Comparison of ENCODE assay signal across 18 cellular contexts in the genomic region with DNA sequence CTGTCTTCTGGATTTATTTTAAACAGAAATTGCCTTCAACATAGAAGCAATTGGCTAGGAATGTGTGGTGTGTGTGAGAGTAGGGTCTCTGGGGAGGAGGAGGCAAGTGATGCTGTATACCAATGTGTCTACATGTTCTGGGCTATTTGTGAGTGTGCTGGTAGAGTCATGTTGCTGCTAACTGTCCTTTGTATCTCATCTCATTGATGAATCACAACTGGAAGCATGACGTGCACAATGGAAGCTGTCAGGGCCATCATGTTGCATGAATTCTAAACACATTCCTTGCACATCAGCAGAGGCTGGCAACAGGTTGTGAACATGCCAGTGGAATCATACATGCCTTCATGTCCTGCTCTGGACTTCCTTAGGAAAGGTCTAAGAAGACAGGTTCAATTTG.
A peak's percentile ranks its signal among the peaks of the same experiment; 100 is the strongest.
DNase-seq lines count a peak whose midpoint lies in the region; ATAC-seq, FAIRE-seq and TF ChIP-seq lines count a peak whose summit lies in the region.
"Had no signal": no experiment of that assay in that cellular context is flagged by ENCODE, and none has a peak within 500 bp of the region (broad histone marks: within the 10 kb centered on the region; RNA-seq: fewer than 3 reads in every experiment).

No MANE protein-coding gene starts in this region.

- peak; percentile 45 for DNase-seq in GM23248
- DNase-seq in bronchial epithelial cell (ENCODE audit: low read depth) = no peak
- DNase-seq in foreskin fibroblast = peak; percentile 61 to 67
- DNase-seq in urothelium cell line (ENCODE audit: low spot score) = no peak
- DNase-seq in G401 (ENCODE audit: low spot score) = no peak
- no peak for DNase-seq in DMS 273 treated with DMSO at 0.1 percent for 48 hours (lab: John Stamatoyannopoulos, UW)
- DNase-seq: ACHN, DND-41, GF-D8, KG1, NCI-H187, NCI-H2227 treated with DMSO at 0.1 percent for 48 hours, SIG-M5 had no signal

- no peak overlapping the region for H3K4me2 ChIP-seq in GM23248 (ENCODE audit: unreplicated experiment)

- FAIRE-seq in bronchial epithelial cell (lab: Jason Lieb, UNC) (peak; percentile 58), urothelium cell line (lab: Jason Lieb, UNC) (peak; percentile 32)
- FAIRE-seq: GM12878, GM18507, H1 had no signal

- H3K9me3 ChIP-seq in GM23248 (ENCODE audit: low read depth) = no peaks in the 10 kb centered on the region

- in situ Hi-C loops in GM23248 (cut with MboI) = no loop called here
- in situ Hi-C loops in G401 (cut with HindIII; ENCODE audit: low sequenced_read_pairs) = no loop called here

- H3K36me3 ChIP-seq in GM23248 (ENCODE audit: low read depth) (peaks cover 14% of the 10 kb centered on the region), bronchial epithelial cell (ENCODE audit: control insufficient read depth, insufficient read depth, low read length) (no peaks in the 10 kb centered on the region)

- TF ChIP-seq CTCF in bronchial epithelial cell (IDR thresholded peaks at IDR 0.05; ENCODE audit: insufficient read depth, low read length, severe bottlenecking) = no peak
- no peak for TF ChIP-seq CTCF in foreskin fibroblast (IDR thresholded peaks at IDR 0.05; ENCODE audit: low read depth, low read length)

- H3K27ac ChIP-seq in GM23248 = no peak overlapping the region

- peaks cover 27% of the 10 kb centered on the region for H3K4me1 ChIP-seq in GM23248 (ENCODE audit: insufficient read depth)

- no peaks in the 10 kb centered on the region for H3K9me2 ChIP-seq in GM23248 (ENCODE audit: insufficient read depth)

- no peak overlapping the region for H3K9ac ChIP-seq in GM23248

- peaks cover 23% of the 10 kb centered on the region for H3K79me2 ChIP-seq in GM23248 (ENCODE audit: insufficient read depth)

- no peak overlapping the region for H2AFZ ChIP-seq in GM23248

- H3K27me3 ChIP-seq in GM23248 (replicated peaks; ENCODE audit: insufficient read depth) = no peaks in the 10 kb centered on the region
- H3K27me3 ChIP-seq in bronchial epithelial cell (ENCODE audit: control insufficient read depth, insufficient read depth, low read length) = no peaks in the 10 kb centered on the region

- no peak for ATAC-seq in HG02870 (IDR thresholded peaks at IDR 0.05; ENCODE audit: unreplicated experiment)
- ATAC-seq: GM12878, SK-N-SH treated with all-trans-retinoic acid at 6 μM for 48 hours had no signal

- H3K4me3 ChIP-seq in GM23248 (no peak overlapping the region), bronchial epithelial cell (ENCODE audit: low read depth, low read length) (no peak overlapping the region), foreskin fibroblast (ENCODE audit: low read depth in 1 of 2, low read length in 2 of 2) (no peak overlapping the region)
- H3K4me3 ChIP-seq: GM12878 had no signal

- WGBS in GM23248 (ENCODE audit: low coverage in 1 of 2, low lambda C conversion rate in 2 of 2, missing lambda C conversion rate in 2 of 2), 2 experiments = 77 to 90% methylated on average over 1 of the region's 1 CpG

- peaks cover 35% of the 10 kb centered on the region for H3F3A ChIP-seq in GM23248 (ENCODE audit: insufficient read depth)

- H4K20me1 ChIP-seq in GM23248 (ENCODE audit: insufficient read depth) = no peaks in the 10 kb centered on the region

Comparison
In these comparisons a context has a peak if more than half of its experiments do, and no peak if none do; other contexts are left out.
1. DNase-seq: peak in GM23248 (single experiment) and foreskin fibroblast (2 of 2); none in bronchial epithelial cell (single experiment), urothelium cell line (single experiment), G401 (single experiment) and DMS 273 treated with DMSO at 0.1 percent for 48 hours (single experiment).